Comparison of ENCODE assay signal across 24 cellular contexts in genomic region chr16:73149329-73149728, GRCh38.
A peak's percentile ranks its signal among the peaks of the same experiment; 100 is the strongest.
DNase-seq lines count a peak whose midpoint lies in the region; ATAC-seq and TF ChIP-seq lines count a peak whose summit lies in the region.
"Had no signal": no experiment of that assay in that cellular context is flagged by ENCODE, and none has a peak within 500 bp of the region (broad histone marks: within the 10 kb centered on the region; RNA-seq: fewer than 3 reads in every experiment).

No MANE protein-coding gene starts in this region.

- peak overlapping the region; percentile 50 for H2AFZ ChIP-seq in osteoblast (ENCODE audit: low read length)

- H3K36me3 ChIP-seq in osteoblast (ENCODE audit: insufficient read depth, low read length): no peaks in the 10 kb centered on the region
- no peaks in the 10 kb centered on the region for H3K36me3 ChIP-seq in prostate gland
- H3K36me3 ChIP-seq: adrenal gland, right atrium auricular region, stomach had no signal

- no peaks in the 10 kb centered on the region for H3K27me3 ChIP-seq in osteoblast (ENCODE audit: insufficient read depth, low read length)
- no peaks in the 10 kb centered on the region for H3K27me3 ChIP-seq in prostate gland (replicated peaks; ENCODE audit: insufficient read depth)
- H3K27me3 ChIP-seq: adrenal gland, right atrium auricular region, stomach had no signal

- H3K36me3 Mint-ChIP-seq in dendritic cell treated with granulocyte-macrophage colony-stimulating factor and Interleukin-4, amounts not matched to agents 40 ng/mL and 50 ng/mL, for 4 days (ENCODE audit: low read depth): no peaks in the 10 kb centered on the region
- H3K36me3 Mint-ChIP-seq: naive B cell had no signal

- H3K4me3 Mint-ChIP-seq in dendritic cell treated with granulocyte-macrophage colony-stimulating factor and Interleukin-4, amounts not matched to agents 40 ng/mL and 50 ng/mL, for 4 days: no peak overlapping the region
- H3K4me3 Mint-ChIP-seq: activated CD8-positive, alpha-beta T cell treated with anti-CD3 and anti-CD28 coated beads for 36 hours; B cell; naive B cell had no signal

- 80% methylated on average over 7 of the region's 7 CpGs for WGBS in prostate gland

- DNase-seq in NCI-H1092 treated with DMSO at 0.1 percent for 48 hours (lab: John Stamatoyannopoulos, UW) (peak; percentile 29), NCI-H1092 (lab: John Stamatoyannopoulos, UW) (no peak), NCI-H2196 treated with DMSO at 0.1 percent for 48 hours (lab: John Stamatoyannopoulos, UW; ENCODE audit: unreplicated experiment) (peak; percentile 2), osteoblast (ENCODE audit: insufficient read length, low spot score, missing footprints) (no peak), prostate gland (ENCODE audit: low spot score) (no peak)
- DNase-seq in stimulated activated CD4-positive, alpha-beta T cell treated with anti-CD3 and anti-CD28 coated beads, Interleukin-12 subunit alpha, Interleukin-12 subunit beta, amount 100 ng/mL, for 4 hours: no peak
- DNase-seq: activated CD8-positive, alpha-beta T cell treated with anti-CD3 and anti-CD28 coated beads for 36 hours; activated effector memory CD4-positive, alpha-beta T cell treated with anti-CD3 and anti-CD28 coated beads, Interleukin-2, amount 50 U/mL, for 16 hours; activated T-cell treated with anti-CD3 and anti-CD28 coated beads for 4 hours; adrenal gland; COR-L47; mesenchymal stem cell; naive B cell; NCI-H1694 treated with DMSO at 0.1 percent for 48 hours; Right ventricle myocardium superior; stomach; SW 1271; trophoblast cell had no signal

- H3K4me2 ChIP-seq in osteoblast (ENCODE audit: insufficient read depth, low read length): no peak overlapping the region
- H3K4me2 ChIP-seq: A549 had no signal

- H3K4me1 ChIP-seq in osteoblast (ENCODE audit: insufficient read depth, low read length): no peaks in the 10 kb centered on the region
- no peaks in the 10 kb centered on the region for H3K4me1 ChIP-seq in prostate gland (replicated peaks)
- H3K4me1 ChIP-seq: A549, right atrium auricular region had no signal

- no peak for ATAC-seq in HG03457 (IDR thresholded peaks at IDR 0.05; ENCODE audit: unreplicated experiment)
- ATAC-seq: A549; activated CD8-positive, alpha-beta T cell treated with anti-CD3 and anti-CD28 coated beads for 36 hours had no signal

- TF ChIP-seq POLR2A in prostate gland (IDR thresholded peaks at IDR 0.05): no peak

- peaks cover 49% of the 10 kb centered on the region for H3K4me1 Mint-ChIP-seq in dendritic cell treated with granulocyte-macrophage colony-stimulating factor and Interleukin-4, amounts not matched to agents 40 ng/mL and 50 ng/mL, for 4 days (ENCODE audit: low read depth)

- peak overlapping the region; percentile 90 for H3K27ac Mint-ChIP-seq in dendritic cell treated with granulocyte-macrophage colony-stimulating factor and Interleukin-4, amounts not matched to agents 40 ng/mL and 50 ng/mL, for 4 days
- H3K27ac Mint-ChIP-seq: activated CD8-positive, alpha-beta T cell treated with anti-CD3 and anti-CD28 coated beads for 36 hours; B cell; naive B cell had no signal

- TF ChIP-seq CTCF in osteoblast (IDR thresholded peaks at IDR 0.05; ENCODE audit: extremely low read depth, low read depth, low read length) (no peak), prostate gland (IDR thresholded peaks at IDR 0.05) (no peak)

- H3K79me2 ChIP-seq in osteoblast (ENCODE audit: insufficient read depth, low read length): no peaks in the 10 kb centered on the region

- no peaks in the 10 kb centered on the region for H3K27me3 Mint-ChIP-seq in dendritic cell treated with granulocyte-macrophage colony-stimulating factor and Interleukin-4, amounts not matched to agents 40 ng/mL and 50 ng/mL, for 4 days

- H3K9me3 Mint-ChIP-seq in dendritic cell treated with granulocyte-macrophage colony-stimulating factor and Interleukin-4, amounts not matched to agents 40 ng/mL and 50 ng/mL, for 4 days: no peaks in the 10 kb centered on the region
- H3K9me3 Mint-ChIP-seq: activated CD8-positive, alpha-beta T cell treated with anti-CD3 and anti-CD28 coated beads for 36 hours had no signal

- H3K4me3 ChIP-seq in osteoblast (ENCODE audit: insufficient read depth, low read length) (no peak overlapping the region), prostate gland (no peak overlapping the region)
- H3K4me3 ChIP-seq: A549, adrenal gland, right atrium auricular region, stomach had no signal

- no peaks in the 10 kb centered on the region for H4K20me1 ChIP-seq in osteoblast (ENCODE audit: insufficient read depth, low read length)

- intact Hi-C loops in dendritic cell treated with granulocyte-macrophage colony-stimulating factor and Interleukin-4, amounts not matched to agents 40 ng/mL and 50 ng/mL, for 4 days (cut with micrococcal nuclease): no loop called here
- intact Hi-C loops in prostate gland (cut with DNase I): no loop called here

- H3K9me3 ChIP-seq in osteoblast (ENCODE audit: low read depth, low read length) (no peaks in the 10 kb centered on the region), prostate gland (no peaks in the 10 kb centered on the region)
- H3K9me3 ChIP-seq: A549, adrenal gland, right atrium auricular region, stomach had no signal

- H3K27ac ChIP-seq in osteoblast (ENCODE audit: low read depth, low read length) (no peak overlapping the region), prostate gland (no peak overlapping the region)
- H3K27ac ChIP-seq: A549, adrenal gland, HL-60, right atrium auricular region, stomach had no signal

Comparison
In these comparisons a context has a peak if more than half of its experiments do, and no peak if none do; other contexts are left out.
1. DNase-seq: peak in NCI-H1092 treated with DMSO at 0.1 percent for 48 hours (single experiment) and NCI-H2196 treated with DMSO at 0.1 percent for 48 hours (single experiment); none in NCI-H1092 (single experiment), osteoblast (single experiment), prostate gland (single experiment) and stimulated activated CD4-positive, alpha-beta T cell treated with anti-CD3 and anti-CD28 coated beads, Interleukin-12 subunit alpha, Interleukin-12 subunit beta, amount 100 ng/mL, for 4 hours (single experiment).